In genomic region chr5:4640793-4641192, GRCh38 we compare ENCODE assay signal across 11 cellular contexts.
DNase-seq lines count a peak whose midpoint lies in the region; ATAC-seq and TF ChIP-seq lines count a peak whose summit lies in the region.
"Had no signal": no experiment of that assay in that cellular context is flagged by ENCODE, and none has a peak within 500 bp of the region (broad histone marks: within the 10 kb centered on the region; RNA-seq: fewer than 3 reads in every experiment).

No MANE protein-coding gene starts in this region.

- H3K4me3 ChIP-seq in LNCaP clone FGC (ENCODE audit: low read depth, low read length): no peak overlapping the region
- no peak overlapping the region for H3K4me3 ChIP-seq in iPS DF 6.9 (ENCODE audit: low read length)
- no peak overlapping the region for H3K4me3 ChIP-seq in trophoblast cell (ENCODE audit: low read depth, low read length)
- H3K4me3 ChIP-seq: colonic mucosa, smooth muscle cell had no signal

- no peak overlapping the region for H2AK5ac ChIP-seq in trophoblast cell (ENCODE audit: low read length)

- H3K4me2 ChIP-seq in trophoblast cell (ENCODE audit: low read length): no peak overlapping the region
- H3K4me2 ChIP-seq: smooth muscle cell had no signal

- H2AFZ ChIP-seq in trophoblast cell (ENCODE audit: insufficient read depth, low read length, poor library complexity): no peak overlapping the region

- peak; percentile 38 for TF ChIP-seq CTCF in LNCaP clone FGC (IDR thresholded peaks at IDR 0.05; ENCODE audit: control insufficient read depth, extremely low read depth, insufficient read depth)

- no peaks in the 10 kb centered on the region for H3K79me1 ChIP-seq in trophoblast cell (ENCODE audit: low read length)

- ATAC-seq in activated T-helper 17 cell treated with anti-CD3 and anti-CD28 coated beads, Interleukin-2, amount 50 U/mL, for 72 hours (replicated peaks): no peak

- no peak overlapping the region for H3K27ac Mint-ChIP-seq in activated T-helper 17 cell treated with anti-CD3 and anti-CD28 coated beads, Interleukin-2, amount 50 U/mL, for 72 hours

- H3K27ac ChIP-seq in iPS DF 6.9 (ENCODE audit: low read length): no peak overlapping the region
- no peak overlapping the region for H3K27ac ChIP-seq in trophoblast cell (ENCODE audit: low read depth, low read length)
- H3K27ac ChIP-seq: colonic mucosa had no signal

- no peak overlapping the region for H3K23ac ChIP-seq in trophoblast cell (ENCODE audit: low read length)

- no peak overlapping the region for H3K9ac ChIP-seq in trophoblast cell (ENCODE audit: low read length)

- DNase-seq in Caki2 (ENCODE audit: low read depth): peak; percentile 59
- peak; percentile 3 for DNase-seq in LNCaP clone FGC (ENCODE audit: low read depth)
- DNase-seq in SK-N-DZ (ENCODE audit: low spot score): peak; percentile 26
- peak; percentile 35 for DNase-seq in iPS DF 6.9 (ENCODE audit: low read depth, low spot score)
- no peak for DNase-seq in trophoblast cell
- no peak for DNase-seq in ureter (ENCODE audit: low spot score)
- no peak for DNase-seq in stimulated activated CD4-positive, alpha-beta T cell treated with anti-CD3 and anti-CD28 coated beads, Interleukin-2, amount 100 ng/mL, for 48 hours
- DNase-seq: activated CD4-positive, CD25-positive, alpha-beta regulatory T cell; colonic mucosa had no signal

- H3K9me3 Mint-ChIP-seq in activated T-helper 17 cell treated with anti-CD3 and anti-CD28 coated beads, Interleukin-2, amount 50 U/mL, for 72 hours: peaks cover 7% of the 10 kb centered on the region

- in situ Hi-C loops in Caki2 (cut with HindIII; ENCODE audit: low pct_unique_long_range_greater_than_20kb, low sequenced_read_pairs): no loop called here

- no peak overlapping the region for H2BK12ac ChIP-seq in trophoblast cell (ENCODE audit: low read length)

- H3K4ac ChIP-seq in trophoblast cell (ENCODE audit: low read depth, low read length): no peak overlapping the region

- H4K8ac ChIP-seq in trophoblast cell (ENCODE audit: low read depth, low read length): no peak overlapping the region

- no peaks in the 10 kb centered on the region for H3K4me1 Mint-ChIP-seq in activated T-helper 17 cell treated with anti-CD3 and anti-CD28 coated beads, Interleukin-2, amount 50 U/mL, for 72 hours

- no peaks in the 10 kb centered on the region for H3K79me2 ChIP-seq in trophoblast cell (ENCODE audit: control insufficient read depth, insufficient read depth, low read length, poor library complexity)

- H3K36me3 ChIP-seq in iPS DF 6.9 (ENCODE audit: control insufficient read depth, insufficient read depth, low read length): no peaks in the 10 kb centered on the region
- no peaks in the 10 kb centered on the region for H3K36me3 ChIP-seq in trophoblast cell (ENCODE audit: control insufficient read depth in 1 of 2, insufficient read depth in 2 of 2, low read length in 2 of 2)
- H3K36me3 ChIP-seq: colonic mucosa had no signal

- H3K4me1 ChIP-seq in iPS DF 6.9 (ENCODE audit: control insufficient read depth, insufficient read depth, low read length): no peaks in the 10 kb centered on the region; the same call in 1 of the 2 replicates
- H3K4me1 ChIP-seq in trophoblast cell (ENCODE audit: control insufficient read depth in 1 of 2, insufficient read depth in 2 of 2, low read length in 2 of 2): no peaks in the 10 kb centered on the region
- H3K4me1 ChIP-seq: colonic mucosa had no signal

- no peaks in the 10 kb centered on the region for H3K36me3 Mint-ChIP-seq in activated T-helper 17 cell treated with anti-CD3 and anti-CD28 coated beads, Interleukin-2, amount 50 U/mL, for 72 hours (ENCODE audit: low read depth)

- no peak overlapping the region for H2BK120ac ChIP-seq in trophoblast cell (ENCODE audit: insufficient read depth, low read length, poor library complexity)

- H3K9me3 ChIP-seq in iPS DF 6.9 (ENCODE audit: control insufficient read depth, insufficient read depth, low read length) (no peaks in the 10 kb centered on the region), trophoblast cell (ENCODE audit: insufficient read depth, low read depth, low read length) (no peaks in the 10 kb centered on the region)
- H3K9me3 ChIP-seq: colonic mucosa had no signal

- no peaks in the 10 kb centered on the region for H3K27me3 Mint-ChIP-seq in activated T-helper 17 cell treated with anti-CD3 and anti-CD28 coated beads, Interleukin-2, amount 50 U/mL, for 72 hours

- H3K4me3 Mint-ChIP-seq in activated T-helper 17 cell treated with anti-CD3 and anti-CD28 coated beads, Interleukin-2, amount 50 U/mL, for 72 hours: no peak overlapping the region

- no peak overlapping the region for H3K14ac ChIP-seq in trophoblast cell (ENCODE audit: low read length)

- no peak overlapping the region for H2BK5ac ChIP-seq in trophoblast cell (ENCODE audit: low read depth, low read length, poor library complexity)

- H4K91ac ChIP-seq in trophoblast cell (ENCODE audit: low read depth, low read length): no peak overlapping the region

- WGBS in iPS DF 6.9 (ENCODE audit: insufficient coverage, insufficient read length): no CpG with 5 or more reads among the region's 2 CpGs
- WGBS in trophoblast cell (ENCODE audit: extremely low coverage, insufficient coverage, insufficient read length): no CpG with 5 or more reads among the region's 2 CpGs

- H3K27me3 ChIP-seq in iPS DF 6.9 (ENCODE audit: control insufficient read depth, insufficient read depth, low read length): no peaks in the 10 kb centered on the region
- H3K27me3 ChIP-seq in trophoblast cell (ENCODE audit: insufficient read depth, low read length): no peaks in the 10 kb centered on the region
- H3K27me3 ChIP-seq: colonic mucosa had no signal

- H4K12ac ChIP-seq in trophoblast cell (ENCODE audit: low read depth, low read length): no peak overlapping the region

- no peak overlapping the region for H3K18ac ChIP-seq in trophoblast cell (ENCODE audit: low read length)

Comparison
In these comparisons a context has a peak if more than half of its experiments do, and no peak if none do; other contexts are left out.
1. DNase-seq: peak in Caki2 (single experiment), LNCaP clone FGC (single experiment), SK-N-DZ (single experiment) and iPS DF 6.9 (single experiment); none in trophoblast cell (0 of 2), ureter (single experiment) and stimulated activated CD4-positive, alpha-beta T cell treated with anti-CD3 and anti-CD28 coated beads, Interleukin-2, amount 100 ng/mL, for 48 hours (0 of 2).